26 cellular contexts compared by ENCODE assay signal in the genomic region with DNA sequence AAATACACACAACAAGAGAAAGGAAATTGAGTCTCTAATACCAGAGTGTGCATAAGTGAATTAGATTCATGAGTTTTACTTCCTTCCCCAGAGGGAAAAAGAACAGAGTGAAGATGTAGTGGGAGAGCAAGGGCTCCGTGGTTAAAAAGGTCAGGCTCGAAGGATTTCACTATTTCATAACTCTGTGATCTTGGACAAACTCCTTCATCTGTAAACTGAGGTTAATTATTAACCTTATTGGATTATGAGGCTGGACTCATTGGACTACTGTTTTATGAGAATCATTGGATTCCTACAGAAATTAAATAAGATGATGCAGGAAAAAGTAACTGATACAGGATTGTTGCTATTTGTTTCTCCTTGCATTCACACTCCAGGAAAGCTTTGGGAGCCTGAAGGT. TPM values are rescaled to one million over a fixed set of nuclear protein-coding genes. Genes with fewer than 3 reads are reported as not detected.
"Had no signal": no experiment of that assay in that cellular context is flagged by ENCODE, and none has a peak within 500 bp of the region (broad histone marks: within the 10 kb centered on the region; RNA-seq: fewer than 3 reads in every experiment).

No MANE protein-coding gene starts in this region.

- H3K9me3 ChIP-seq: breast epithelium, esophagus squamous epithelium, left ventricle myocardium inferior, suprapubic skin, tibial artery, upper lobe of right lung had no signal

- H3K4me1 Mint-ChIP-seq: nephron; stimulated activated memory B cell treated with anti-CD40 and anti-IgM and Interleukin-4, amounts not matched to agents 10 μg/mL and 1 μg/mL and 100 μg/mL, for 72 hours had no signal

- DNase-seq: activated CD4-positive, alpha-beta memory T cell treated with anti-CD3 and anti-CD28 coated beads for 36 hours; activated CD4-positive, alpha-beta T cell treated with anti-CD3 and anti-CD28 coated beads for 4 hours; activated CD8-positive, alpha-beta memory T cell treated with anti-CD3 and anti-CD28 coated beads, Interleukin-2, amount 50 U/mL, for 48 hours; activated T-cell treated with anti-CD3 and anti-CD28 coated beads, Interleukin-2, amount 50 U/mL, for 24 hours; central memory CD4-positive, alpha-beta T cell; esophagus squamous epithelium; glutamatergic neuron; islet precursor cell; left ventricle myocardium inferior; mammary epithelial cell; stimulated activated CD4-positive, alpha-beta T cell treated with anti-CD3 and anti-CD28 coated beads, Interleukin-1b, Interleukin-23, amount 100 ng/mL, for 48 hours; stimulated activated CD4-positive, alpha-beta T cell treated with anti-CD3 and anti-CD28 coated beads, Interleukin-4, amount 100 ng/mL, for 4 hours; stimulated activated CD8-positive, alpha-beta memory T cell treated with anti-CD3 and anti-CD28 coated beads, Interleukin-4, amount 100 ng/mL, for 48 hours; tibial artery; upper lobe of right lung had no signal

- H3K27me3 ChIP-seq: breast epithelium, suprapubic skin, tibial artery, upper lobe of right lung had no signal

- H3K27ac ChIP-seq: breast epithelium, esophagus squamous epithelium, left ventricle myocardium inferior, skin epidermis, suprapubic skin, tibial artery, upper lobe of right lung had no signal

- H3K9me3 Mint-ChIP-seq: activated CD4-positive, alpha-beta memory T cell treated with anti-CD3 and anti-CD28 coated beads for 36 hours; activated T-cell treated with anti-CD3 and anti-CD28 coated beads, Interleukin-2, amount 50 U/mL, for 24 hours; nephron; stimulated activated memory B cell treated with anti-CD40 and anti-IgM and Interleukin-4, amounts not matched to agents 10 μg/mL and 1 μg/mL and 100 μg/mL, for 72 hours had no signal

- H3K36me3 ChIP-seq: breast epithelium, esophagus squamous epithelium, left ventricle myocardium inferior, suprapubic skin, tibial artery, upper lobe of right lung had no signal

- ATAC-seq: activated naive CD4-positive, alpha-beta T cell treated with anti-CD3 and anti-CD28 coated beads, Interleukin-2, amount 50 U/mL, for 72 hours; sciatic nerve; stimulated activated memory B cell treated with anti-CD40 and anti-IgM and Interleukin-4, amounts not matched to agents 10 μg/mL and 1 μg/mL and 100 μg/mL, for 72 hours; upper lobe of right lung had no signal

- H3K4me1 ChIP-seq: breast epithelium, esophagus squamous epithelium, suprapubic skin, tibial artery, upper lobe of right lung had no signal

- H3K4me3 Mint-ChIP-seq: activated CD4-positive, alpha-beta memory T cell treated with anti-CD3 and anti-CD28 coated beads for 36 hours; activated T-cell treated with anti-CD3 and anti-CD28 coated beads, Interleukin-2, amount 50 U/mL, for 24 hours; nephron; stimulated activated memory B cell treated with anti-CD40 and anti-IgM and Interleukin-4, amounts not matched to agents 10 μg/mL and 1 μg/mL and 100 μg/mL, for 72 hours had no signal

- H3K27ac Mint-ChIP-seq: activated CD4-positive, alpha-beta memory T cell treated with anti-CD3 and anti-CD28 coated beads for 36 hours; activated naive CD4-positive, alpha-beta T cell treated with anti-CD3 and anti-CD28 coated beads, Interleukin-2, amount 50 U/mL, for 72 hours; activated T-cell treated with anti-CD3 and anti-CD28 coated beads, Interleukin-2, amount 50 U/mL, for 24 hours; stimulated activated memory B cell treated with anti-CD40 and anti-IgM and Interleukin-4, amounts not matched to agents 10 μg/mL and 1 μg/mL and 100 μg/mL, for 72 hours had no signal

- H3K4me3 ChIP-seq: breast epithelium, esophagus squamous epithelium, left ventricle myocardium inferior, skin epidermis, suprapubic skin, tibial artery, upper lobe of right lung had no signal

- FAIRE-seq: frontal cortex had no signal

RNA-seq across cellular contexts. Expression of a gene that starts 45.0 kb away (rescaled TPM):
- total RNA-seq: activated CD4-positive, alpha-beta memory T cell treated with anti-CD3 and anti-CD28 coated beads for 36 hours; activated naive CD4-positive, alpha-beta T cell treated with anti-CD3 and anti-CD28 coated beads, Interleukin-2, amount 50 U/mL, for 72 hours; frontal cortex; left ventricle myocardium inferior; osteoblast; posterior vena cava; sciatic nerve; suprapubic skin; T-helper 1 cell treated with Interleukin-12 subunit alpha and Interleukin-12 subunit beta and Interleukin-4 antibody, amounts not matched to agents 30 ng/mL and 1 ng/mL, for 36 hours; upper lobe of right lung had no signal
- polyA plus RNA-seq: mammary epithelial cell had no signal
